ENCODE assay signal across 1 cellular context in genomic region chr6:34696739-34697543, GRCh38.
TF ChIP-seq lines count a peak whose summit lies in the region.

ILRUN (minus strand) TSS chr6:34696767; CDS start chr6:34696603, 164 bp downstream.

TF ChIP-seq in HepG2, 621 proteins besides CTCF, POLR2A, EP300 and RAD21 (continued from another document and continues in another):
- TF ChIP-seq, protein P1, sequence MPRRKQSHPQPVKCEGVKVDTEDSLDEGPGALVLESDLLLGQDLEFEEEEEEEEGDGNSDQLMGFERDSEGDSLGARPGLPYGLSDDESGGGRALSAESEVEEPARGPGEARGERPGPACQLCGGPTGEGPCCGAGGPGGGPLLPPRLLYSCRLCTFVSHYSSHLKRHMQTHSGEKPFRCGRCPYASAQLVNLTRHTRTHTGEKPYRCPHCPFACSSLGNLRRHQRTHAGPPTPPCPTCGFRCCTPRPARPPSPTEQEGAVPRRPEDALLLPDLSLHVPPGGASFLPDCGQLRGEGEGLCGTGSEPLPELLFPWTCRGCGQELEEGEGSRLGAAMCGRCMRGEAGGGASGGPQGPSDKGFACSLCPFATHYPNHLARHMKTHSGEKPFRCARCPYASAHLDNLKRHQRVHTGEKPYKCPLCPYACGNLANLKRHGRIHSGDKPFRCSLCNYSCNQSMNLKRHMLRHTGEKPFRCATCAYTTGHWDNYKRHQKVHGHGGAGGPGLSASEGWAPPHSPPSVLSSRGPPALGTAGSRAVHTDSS (CRISPR knock-in tag; conservative IDR thresholded peaks at IDR 0.05) = no peak
- no peak; the same call in 1 of the 2 replicates for TF ChIP-seq BRD4 (CRISPR knock-in tag; IDR thresholded peaks at IDR 0.05)
- TF ChIP-seq YY1 (IDR thresholded peaks at IDR 0.05; ENCODE audit: insufficient read depth, insufficient replicate concordance, low read depth, low read length) = no peak
- TF ChIP-seq, protein P2, sequence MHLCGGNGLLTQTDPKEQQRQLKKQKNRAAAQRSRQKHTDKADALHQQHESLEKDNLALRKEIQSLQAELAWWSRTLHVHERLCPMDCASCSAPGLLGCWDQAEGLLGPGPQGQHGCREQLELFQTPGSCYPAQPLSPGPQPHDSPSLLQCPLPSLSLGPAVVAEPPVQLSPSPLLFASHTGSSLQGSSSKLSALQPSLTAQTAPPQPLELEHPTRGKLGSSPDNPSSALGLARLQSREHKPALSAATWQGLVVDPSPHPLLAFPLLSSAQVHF (CRISPR knock-in tag; IDR thresholded peaks at IDR 0.05) = 0 out of 2 replicates have a peak, but pooled peaks have one; percentile 24
- TF ChIP-seq, protein P3, sequence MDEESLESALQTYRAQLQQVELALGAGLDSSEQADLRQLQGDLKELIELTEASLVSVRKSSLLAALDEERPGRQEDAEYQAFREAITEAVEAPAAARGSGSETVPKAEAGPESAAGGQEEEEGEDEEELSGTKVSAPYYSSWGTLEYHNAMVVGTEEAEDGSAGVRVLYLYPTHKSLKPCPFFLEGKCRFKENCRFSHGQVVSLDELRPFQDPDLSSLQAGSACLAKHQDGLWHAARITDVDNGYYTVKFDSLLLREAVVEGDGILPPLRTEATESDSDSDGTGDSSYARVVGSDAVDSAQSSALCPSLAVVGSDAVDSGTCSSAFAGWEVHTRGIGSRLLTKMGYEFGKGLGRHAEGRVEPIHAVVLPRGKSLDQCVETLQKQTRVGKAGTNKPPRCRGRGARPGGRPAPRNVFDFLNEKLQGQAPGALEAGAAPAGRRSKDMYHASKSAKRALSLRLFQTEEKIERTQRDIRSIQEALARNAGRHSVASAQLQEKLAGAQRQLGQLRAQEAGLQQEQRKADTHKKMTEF (CRISPR knock-in tag; IDR thresholded peaks at IDR 0.05) = peak; percentile 78; the same call in 1 of the 2 replicates
- TF ChIP-seq ZNF354B (CRISPR knock-in tag; IDR thresholded peaks at IDR 0.05) = no peak; the same call in 1 of the 2 replicates
- no peak for TF ChIP-seq ZNF552 (CRISPR knock-in tag; IDR thresholded peaks at IDR 0.05; ENCODE audit: borderline replicate concordance)
- no peak for TF ChIP-seq RFX1 (IDR thresholded peaks at IDR 0.05)
- no peak for TF ChIP-seq SNAPC5 (CRISPR knock-in tag; IDR thresholded peaks at IDR 0.05; ENCODE audit: borderline replicate concordance)
- TF ChIP-seq RXRB (CRISPR knock-in tag; IDR thresholded peaks at IDR 0.05; ENCODE audit: borderline replicate concordance) = peak; percentile 61; the same call in 1 of the 2 replicates
- no peak for TF ChIP-seq ZNF451 (CRISPR knock-in tag; IDR thresholded peaks at IDR 0.05)
- TF ChIP-seq, protein P4, sequence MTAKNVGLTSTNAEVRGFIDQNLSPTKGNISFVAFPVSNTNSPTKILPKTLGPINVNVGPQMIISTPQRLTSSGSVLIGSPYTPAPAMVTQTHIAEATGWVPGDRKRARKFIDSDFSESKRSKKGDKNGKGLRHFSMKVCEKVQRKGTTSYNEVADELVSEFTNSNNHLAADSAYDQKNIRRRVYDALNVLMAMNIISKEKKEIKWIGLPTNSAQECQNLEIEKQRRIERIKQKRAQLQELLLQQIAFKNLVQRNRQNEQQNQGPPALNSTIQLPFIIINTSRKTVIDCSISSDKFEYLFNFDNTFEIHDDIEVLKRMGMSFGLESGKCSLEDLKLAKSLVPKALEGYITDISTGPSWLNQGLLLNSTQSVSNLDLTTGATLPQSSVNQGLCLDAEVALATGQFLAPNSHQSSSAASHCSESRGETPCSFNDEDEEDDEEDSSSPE (CRISPR knock-in tag; IDR thresholded peaks at IDR 0.05) = peak; percentile 45; the same call in 1 of the 2 replicates
- TF ChIP-seq KDM5A (IDR thresholded peaks at IDR 0.05; ENCODE audit: borderline replicate concordance, low read length) = peak; percentile 77; the same call in 1 of the 2 replicates
- TF ChIP-seq ZNF572 (CRISPR knock-in tag; IDR thresholded peaks at IDR 0.05) = 0 out of 2 replicates have a peak, but pooled peaks have one; percentile 44
- 0 out of 2 replicates have a peak, but pooled peaks have one; percentile 6 for TF ChIP-seq ZNF235 (CRISPR knock-in tag; IDR thresholded peaks at IDR 0.05; ENCODE audit: borderline replicate concordance)
- TF ChIP-seq KDM4B (CRISPR knock-in tag; IDR thresholded peaks at IDR 0.05) = peak; percentile 80; the same call in 1 of the 2 replicates
- peak; percentile 86; the same call in 1 of the 2 replicates for TF ChIP-seq ZNF546 (CRISPR knock-in tag; conservative IDR thresholded peaks at IDR 0.05)
- no peak for TF ChIP-seq PREB (CRISPR knock-in tag; IDR thresholded peaks at IDR 0.05)
- no peak for TF ChIP-seq ZNF225 (CRISPR knock-in tag; IDR thresholded peaks at IDR 0.05)
- no peak for TF ChIP-seq FOXA1 (IDR thresholded peaks at IDR 0.05)
- TF ChIP-seq FOXA1 (CRISPR knock-in tag; IDR thresholded peaks at IDR 0.05) = 0 out of 2 replicates have a peak, but pooled peaks have one; percentile 2
- TF ChIP-seq POGK (CRISPR knock-in tag; conservative IDR thresholded peaks at IDR 0.05) = no peak
- TF ChIP-seq CBX2 (IDR thresholded peaks at IDR 0.05; ENCODE audit: low read depth, low read length) = no peak
- no peak for TF ChIP-seq CBX2 (CRISPR knock-in tag; IDR thresholded peaks at IDR 0.05; ENCODE audit: low read depth)
- TF ChIP-seq ZNF317 (CRISPR knock-in tag; IDR thresholded peaks at IDR 0.05) = no peak
- TF ChIP-seq NAIF1 (CRISPR knock-in tag; IDR thresholded peaks at IDR 0.05; ENCODE audit: borderline replicate concordance) = peak; percentile 50; the same call in 1 of the 2 replicates
- no peak for TF ChIP-seq ZNF142 (CRISPR knock-in tag; IDR thresholded peaks at IDR 0.05)
- peak; percentile 82 for TF ChIP-seq GATAD1 (CRISPR knock-in tag; IDR thresholded peaks at IDR 0.05)
- no peak for TF ChIP-seq SATB2 (CRISPR knock-in tag; IDR thresholded peaks at IDR 0.05)
- TF ChIP-seq ZNF629 (CRISPR knock-in tag; conservative IDR thresholded peaks at IDR 0.05) = peak; percentile 52; the same call in 1 of the 2 replicates
- TF ChIP-seq, protein P5, sequence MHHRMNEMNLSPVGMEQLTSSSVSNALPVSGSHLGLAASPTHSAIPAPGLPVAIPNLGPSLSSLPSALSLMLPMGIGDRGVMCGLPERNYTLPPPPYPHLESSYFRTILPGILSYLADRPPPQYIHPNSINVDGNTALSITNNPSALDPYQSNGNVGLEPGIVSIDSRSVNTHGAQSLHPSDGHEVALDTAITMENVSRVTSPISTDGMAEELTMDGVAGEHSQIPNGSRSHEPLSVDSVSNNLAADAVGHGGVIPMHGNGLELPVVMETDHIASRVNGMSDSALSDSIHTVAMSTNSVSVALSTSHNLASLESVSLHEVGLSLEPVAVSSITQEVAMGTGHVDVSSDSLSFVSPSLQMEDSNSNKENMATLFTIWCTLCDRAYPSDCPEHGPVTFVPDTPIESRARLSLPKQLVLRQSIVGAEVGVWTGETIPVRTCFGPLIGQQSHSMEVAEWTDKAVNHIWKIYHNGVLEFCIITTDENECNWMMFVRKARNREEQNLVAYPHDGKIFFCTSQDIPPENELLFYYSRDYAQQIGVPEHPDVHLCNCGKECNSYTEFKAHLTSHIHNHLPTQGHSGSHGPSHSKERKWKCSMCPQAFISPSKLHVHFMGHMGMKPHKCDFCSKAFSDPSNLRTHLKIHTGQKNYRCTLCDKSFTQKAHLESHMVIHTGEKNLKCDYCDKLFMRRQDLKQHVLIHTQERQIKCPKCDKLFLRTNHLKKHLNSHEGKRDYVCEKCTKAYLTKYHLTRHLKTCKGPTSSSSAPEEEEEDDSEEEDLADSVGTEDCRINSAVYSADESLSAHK (CRISPR knock-in tag; IDR thresholded peaks at IDR 0.05; ENCODE audit: borderline replicate concordance) = no peak
- no peak for TF ChIP-seq U2AF2 (IDR thresholded peaks at IDR 0.05; ENCODE audit: low read depth, low read length)
- TF ChIP-seq FOSL1 (CRISPR knock-in tag; IDR thresholded peaks at IDR 0.05; ENCODE audit: borderline replicate concordance) = no peak
- no peak for TF ChIP-seq CENPT (CRISPR knock-in tag; IDR thresholded peaks at IDR 0.05; ENCODE audit: low read depth)
- TF ChIP-seq ZNF703 (CRISPR knock-in tag; IDR thresholded peaks at IDR 0.05; ENCODE audit: borderline replicate concordance) = no peak
- TF ChIP-seq ATF4 (CRISPR knock-in tag; IDR thresholded peaks at IDR 0.05) = peak in 1 of 2 experiments; percentile 72; a peak in 2 of 4 replicates
- no peak for TF ChIP-seq ZNF512 (CRISPR knock-in tag; IDR thresholded peaks at IDR 0.05)
- TF ChIP-seq PITX1 (CRISPR knock-in tag; IDR thresholded peaks at IDR 0.05) = no peak
- no peak for TF ChIP-seq SIX1 (CRISPR knock-in tag; IDR thresholded peaks at IDR 0.05; ENCODE audit: borderline replicate concordance)
- TF ChIP-seq NR3C1 (CRISPR knock-in tag; IDR thresholded peaks at IDR 0.05) = no peak
- TF ChIP-seq RELA (CRISPR knock-in tag; IDR thresholded peaks at IDR 0.05) = no peak
- peak; percentile 83 for TF ChIP-seq ARNTL (CRISPR knock-in tag; IDR thresholded peaks at IDR 0.05)
- TF ChIP-seq RBM39 (IDR thresholded peaks at IDR 0.05; ENCODE audit: low read depth, low read length, poor library complexity, severe bottlenecking) = no peak
- TF ChIP-seq ZNF556 (CRISPR knock-in tag; IDR thresholded peaks at IDR 0.05; ENCODE audit: borderline replicate concordance) = peak; percentile 85; the same call in 1 of the 2 replicates
- TF ChIP-seq HDAC2 (CRISPR knock-in tag; IDR thresholded peaks at IDR 0.05) = peak; percentile 66
